33 cellular contexts compared by ENCODE assay signal in the genomic region with DNA sequence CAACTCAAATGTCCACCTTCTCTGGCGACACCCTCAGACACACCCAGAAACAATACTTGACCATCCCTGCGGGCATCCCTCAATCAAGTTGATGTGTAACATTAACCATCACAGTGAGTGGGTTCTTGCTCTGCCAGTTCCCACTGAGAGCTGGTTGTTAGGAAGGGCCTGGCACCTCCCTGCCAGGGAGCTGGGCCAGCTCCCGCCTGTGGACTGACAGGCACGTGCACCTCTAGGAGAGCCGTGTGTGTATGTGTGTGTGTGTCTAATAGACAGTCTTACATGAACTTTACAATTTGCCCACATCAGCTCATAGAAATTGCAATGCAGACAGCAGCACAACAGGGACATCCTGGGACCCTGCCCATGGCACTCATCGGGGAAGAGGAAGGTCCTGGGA.
"Had no signal": no experiment of that assay in that cellular context is flagged by ENCODE, and none has a peak within 500 bp of the region (broad histone marks: within the 10 kb centered on the region; RNA-seq: fewer than 3 reads in every experiment).

No MANE protein-coding gene starts in this region.

- DNase-seq: activated B cell treated with CpG ODN at 0.5 μM for 24 hours; activated CD4-positive, alpha-beta memory T cell treated with anti-CD3 and anti-CD28 coated beads for 36 hours; activated CD4-positive, alpha-beta T cell treated with anti-CD3 and anti-CD28 coated beads for 4 hours; activated CD4-positive, alpha-beta T cell treated with anti-CD3 and anti-CD28 coated beads, Interleukin-2, amount 50 U/mL, for 1 hour; activated CD4-positive, CD25-positive, alpha-beta regulatory T cell treated with anti-CD3 and anti-CD28 coated beads, Interleukin-2, amount 50 U/mL, for 72 hours; activated CD8-positive, alpha-beta memory T cell treated with anti-CD3 and anti-CD28 coated beads, Interleukin-2, amount 50 U/mL, for 4 hours; activated gamma-delta T cell treated with Interleukin-2 at 50 U/mL for 16 hours; activated naive CD4-positive, alpha-beta T cell treated with anti-CD3 and anti-CD28 coated beads for 36 hours; activated T-cell treated with anti-CD3 and anti-CD28 coated beads for 4 hours; activated T-cell treated with anti-CD3 and anti-CD28 coated beads, Interleukin-2, amount 50 U/mL, for 4 hours; adrenal gland; brain microvascular endothelial cell; NCI-H1105; NCI-H1417 treated with DMSO at 0.1 percent for 48 hours; NCI-H187 treated with DMSO at 0.1 percent for 48 hours; NCI-H2081; NCI-H2171 treated with DMSO at 0.1 percent for 48 hours; NCI-H2227 treated with DMSO at 0.1 percent for 48 hours; NCI-H446; NCI-H510A treated with DMSO at 0.1 percent for 48 hours; NCI-H526 treated with DMSO at 0.1 percent for 48 hours; NCI-H774; PC-3; Peyer's patch; RPMI8226; SW 1271; T-helper 1 cell; T-helper 2 cell; T-helper 9 cell had no signal

- H3K27ac ChIP-seq: adrenal gland, brain microvascular endothelial cell, cardiac muscle cell, KMS-11, Peyer's patch, VCaP had no signal

- H3K27me3 ChIP-seq: adrenal gland, brain microvascular endothelial cell, cardiac muscle cell, Peyer's patch had no signal

- H3K4me1 ChIP-seq: adrenal gland, Peyer's patch had no signal

- ATAC-seq: activated naive CD4-positive, alpha-beta T cell treated with anti-CD3 and anti-CD28 coated beads, Interleukin-2, amount 50 U/mL, for 72 hours; activated T-cell treated with anti-CD3 and anti-CD28 coated beads, Interleukin-2, amount 50 U/mL, for 4 hours; PC-3 had no signal

- H3K36me3 ChIP-seq: adrenal gland, brain microvascular endothelial cell, cardiac muscle cell, Peyer's patch had no signal

- H3K4me3 ChIP-seq: adrenal gland, cardiac muscle cell, Peyer's patch had no signal

- H3K9me3 ChIP-seq: adrenal gland, Peyer's patch had no signal
